ENCODE assay signal across 18 cellular contexts in genomic region chr7:96400518-96400917, GRCh38.
DNase-seq lines count a peak whose midpoint lies in the region; ATAC-seq and TF ChIP-seq lines count a peak whose summit lies in the region.
"Had no signal": no experiment of that assay in that cellular context is flagged by ENCODE, and none has a peak within 500 bp of the region (broad histone marks: within the 10 kb centered on the region; RNA-seq: fewer than 3 reads in every experiment).

No MANE protein-coding gene starts in this region.

- H2AFZ ChIP-seq in mammary epithelial cell (ENCODE audit: low read depth, low read length), result no peak overlapping the region

- H3K27ac ChIP-seq in mammary epithelial cell (ENCODE audit: insufficient read depth, low read depth, low read length), result no peak overlapping the region

- no peak overlapping the region for H3K4me2 ChIP-seq in mammary epithelial cell (ENCODE audit: insufficient read depth, low read depth, low read length)

- no peak for TF ChIP-seq CTCF in mammary epithelial cell (conservative IDR thresholded peaks at IDR 0.05 in 1 of 2, IDR thresholded peaks at IDR 0.05 in 1 of 2; ENCODE audit: extremely low read depth in 1 of 2, insufficient read depth in 1 of 2, low read depth in 1 of 2, low read length in 2 of 2)
- TF ChIP-seq CTCF in mucosa of descending colon (IDR thresholded peaks at IDR 0.05), result no peak
- TF ChIP-seq CTCF in foreskin fibroblast (IDR thresholded peaks at IDR 0.05; ENCODE audit: low read depth, low read length), result no peak

- CTCF ChIA-PET in mammary epithelial cell (lab: Charles Lee; ENCODE audit: low non-redundant PET), result no interaction called here

- no peaks in the 10 kb centered on the region for H3K27me3 ChIP-seq in mammary epithelial cell (ENCODE audit: insufficient read depth, low read length)

- no peaks in the 10 kb centered on the region for H4K20me1 ChIP-seq in mammary epithelial cell (ENCODE audit: insufficient read depth, low read length)

- H3K9ac ChIP-seq in mammary epithelial cell (ENCODE audit: insufficient read depth, low read length), result no peak overlapping the region

- in situ Hi-C loops in mammary epithelial cell (cut with MboI; ENCODE audit: low sequenced_read_pairs in 2 of 2), result loop anchor here in 1 of 2 donors (25.0 kb wide), 1 partner anchor 637 kb away; no protein-coding TSS in a partner anchor

- no TSS peak for BruUV-seq in mammary epithelial cell (replicated peaks; lab: Mats Ljungman, UMichigan)

- intact Hi-C loops in mammary epithelial cell (cut with micrococcal nuclease), result no loop called here
- intact Hi-C loops in mucosa of descending colon (cut with DNase I, micrococcal nuclease), result no loop called here

- H3K9me3 ChIP-seq in mammary epithelial cell (replicated peaks; ENCODE audit: insufficient read depth, low read length) (no peaks in the 10 kb centered on the region), mucosa of descending colon (no peaks in the 10 kb centered on the region)

- H3K36me3 ChIP-seq in mammary epithelial cell (ENCODE audit: insufficient read depth, low read length) (no peaks in the 10 kb centered on the region), mucosa of descending colon (ENCODE audit: low read depth) (no peaks in the 10 kb centered on the region)

- H3K4me3 ChIP-seq in mammary epithelial cell (replicated peaks in 1 of 3; ENCODE audit: insufficient read depth in 1 of 3, low read depth in 2 of 3, low read length in 3 of 3) (no peak overlapping the region), mucosa of descending colon (no peak overlapping the region), foreskin fibroblast (ENCODE audit: low read depth in 1 of 2, low read length in 2 of 2) (no peak overlapping the region)

- peak; percentile 34 for DNase-seq in HT1080 (ENCODE audit: low read depth)
- peak; percentile 23 for DNase-seq in NCI-H69 (lab: John Stamatoyannopoulos, UW)
- peak; percentile 76 for DNase-seq in mammary epithelial cell
- DNase-seq in mucosa of descending colon, result no peak
- no peak for DNase-seq in foreskin fibroblast
- DNase-seq: ACHN, AML-193, DMS 273 treated with DMSO at 0.1 percent for 48 hours, GF-D8, NCI-H1417 treated with DMSO at 0.1 percent for 48 hours, NCI-H2029, NCI-H2171, NCI-H446 treated with DMSO at 0.1 percent for 48 hours, NCI-H774, SIG-M5 had no signal

- ATAC-seq in mucosa of descending colon (peak; percentile 43), HG02938 (IDR thresholded peaks at IDR 0.05; ENCODE audit: unreplicated experiment) (no peak), GM19351 (IDR thresholded peaks at IDR 0.05; ENCODE audit: unreplicated experiment) (no peak)
- ATAC-seq: Panc1 had no signal

- dilution Hi-C loops in mammary epithelial cell (cut with HindIII; ENCODE audit: low sequenced_read_pairs), result no loop called here

- H3K4me1 ChIP-seq in mammary epithelial cell (ENCODE audit: insufficient read depth, low read length) (peaks cover 15% of the 10 kb centered on the region), mucosa of descending colon (ENCODE audit: low read depth) (no peaks in the 10 kb centered on the region)

- no peaks in the 10 kb centered on the region for H3K79me2 ChIP-seq in mammary epithelial cell (ENCODE audit: insufficient read depth, low read length)

Comparison
In these comparisons a context has a peak if more than half of its experiments do, and no peak if none do; other contexts are left out.
1. DNase-seq: peak in HT1080 (single experiment), NCI-H69 (single experiment) and mammary epithelial cell (single experiment); none in mucosa of descending colon (0 of 3) and foreskin fibroblast (0 of 2).